8 cellular contexts compared by ENCODE assay signal in the genomic region with DNA sequence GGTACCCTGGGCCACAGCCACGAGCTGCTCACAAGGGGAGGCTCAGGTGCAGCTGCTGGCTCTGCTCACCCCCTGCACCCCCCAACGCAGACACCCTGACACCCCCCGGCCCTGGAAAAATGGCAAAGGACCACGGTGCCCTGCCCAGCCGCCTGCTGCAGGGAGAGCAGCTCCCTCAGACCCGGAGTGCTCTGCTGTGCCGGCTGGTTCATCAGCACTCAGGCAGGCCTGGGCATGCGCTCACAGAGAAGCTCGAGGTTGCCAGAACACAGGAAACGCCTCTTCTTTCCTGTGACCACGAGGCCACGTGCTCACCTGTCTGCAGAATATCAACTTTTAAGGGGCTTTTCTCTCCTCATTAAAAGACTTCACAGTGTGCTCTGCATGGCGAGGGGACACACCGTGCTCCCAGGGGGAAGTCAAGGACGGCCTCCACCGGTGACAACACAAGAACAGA. TPM values are rescaled to one million over a fixed set of nuclear protein-coding genes. Genes with fewer than 3 reads are reported as not detected.
DNase-seq lines count a peak whose midpoint lies in the region; ATAC-seq and TF ChIP-seq lines count a peak whose summit lies in the region.

No MANE protein-coding gene starts in this region.

- H2AFZ ChIP-seq in SK-N-SH (ENCODE audit: low read depth): no peak overlapping the region
- H2AFZ ChIP-seq in hepatocyte: no peak overlapping the region

- peaks cover 0 to 27% of the 10 kb centered on the region in 2 experiments for H3K36me3 ChIP-seq in SK-N-SH (replicated peaks in 1 of 2; ENCODE audit: control insufficient read depth in 1 of 2, insufficient read depth in 2 of 2, low read length in 1 of 2)
- H3K36me3 ChIP-seq in effector memory CD4-positive, alpha-beta T cell (ENCODE audit: control insufficient read depth, insufficient read depth, low read length): peaks cover 18% of the 10 kb centered on the region
- H3K36me3 ChIP-seq in hepatocyte (replicated peaks; ENCODE audit: insufficient read depth, low read depth): no peaks in the 10 kb centered on the region

- POLR2A ChIA-PET in SK-N-SH (lab: Yijun Ruan, JAX): interaction anchor here (0.6 to 1.4 kb wide), 2 partner anchors 12 to 62 kb away, joined by 3 read pairs; no protein-coding TSS in a partner anchor

- H4K20me1 ChIP-seq in SK-N-SH (ENCODE audit: insufficient read depth) (no peaks in the 10 kb centered on the region), hepatocyte (ENCODE audit: insufficient read depth, poor library complexity, severe bottlenecking) (no peaks in the 10 kb centered on the region)

- H3K27me3 ChIP-seq in SK-N-SH (ENCODE audit: insufficient read depth) (no peaks in the 10 kb centered on the region), hepatocyte (peaks cover 19% of the 10 kb centered on the region)
- peaks cover 5% of the 10 kb centered on the region for H3K27me3 ChIP-seq in effector memory CD4-positive, alpha-beta T cell (replicated peaks; ENCODE audit: control insufficient read depth, insufficient read depth, low read length, poor library complexity, severe bottlenecking)

- ATAC-seq in SK-N-SH treated with all-trans-retinoic acid at 6 μM for 48 hours (no peak), left cardiac atrium (no peak)

- no peak overlapping the region for H3K9ac ChIP-seq in SK-N-SH

- no peak for TF ChIP-seq EP300 in SK-N-SH (IDR thresholded peaks at IDR 0.05; ENCODE audit: borderline replicate concordance in 1 of 2, low read depth in 1 of 2, low read length in 1 of 2)

- CTCF ChIA-PET in SK-N-SH (lab: Yijun Ruan, JAX): interaction anchor here (0.6 to 3.3 kb wide), 13 partner anchors 10 to 249 kb away, joined by 3 to 61 read pairs (median 4); no protein-coding TSS in a partner anchor

- DNase-seq in SK-N-SH: no peak
- DNase-seq in activated CD4-positive, CD25-positive, alpha-beta regulatory T cell treated with anti-CD3 and anti-CD28 coated beads, Interleukin-2, amount 50 U/mL, for 16 hours (ENCODE audit: low read depth, low spot score): peak; percentile 36
- DNase-seq in effector memory CD4-positive, alpha-beta T cell: peak in 2 of 3 donors; percentile 58 to 63
- peak; percentile 56 to 59 for DNase-seq in stimulated activated CD8-positive, alpha-beta memory T cell treated with anti-CD3 and anti-CD28 coated beads, Interleukin-7, amount 100 ng/mL, for 48 hours (ENCODE audit: extremely low read depth in 1 of 2, low read depth in 1 of 2)
- no peak for DNase-seq in hepatocyte (ENCODE audit: low spot score)
- no peak for DNase-seq in NCI-H2029 (lab: John Stamatoyannopoulos, UW)
- DNase-seq in left cardiac atrium: no peak

- TF ChIP-seq RAD21 in SK-N-SH (IDR thresholded peaks at IDR 0.05; ENCODE audit: low read length): no peak

- H3K4me3 ChIP-seq in SK-N-SH (ENCODE audit: low read depth in 2 of 2, low read length in 1 of 2) (no peak overlapping the region), hepatocyte (no peak overlapping the region)
- H3K4me3 ChIP-seq in effector memory CD4-positive, alpha-beta T cell (ENCODE audit: insufficient read depth, low read depth, low read length, poor library complexity, severe bottlenecking): no peak overlapping the region

- TF ChIP-seq CTCF in SK-N-SH (IDR thresholded peaks at IDR 0.05) (no peak), hepatocyte (IDR thresholded peaks at IDR 0.05; ENCODE audit: poor library complexity) (no peak)

- no peaks in the 10 kb centered on the region for H3K9me3 ChIP-seq in SK-N-SH
- H3K9me3 ChIP-seq in effector memory CD4-positive, alpha-beta T cell (ENCODE audit: control insufficient read depth, low read length): no peaks in the 10 kb centered on the region
- no peaks in the 10 kb centered on the region for H3K9me3 ChIP-seq in hepatocyte (ENCODE audit: low read depth)

- no peaks in the 10 kb centered on the region for H3F3A ChIP-seq in SK-N-SH (replicated peaks; ENCODE audit: insufficient read depth)

- no peaks in the 10 kb centered on the region for H3K79me2 ChIP-seq in SK-N-SH (ENCODE audit: insufficient read depth)
- H3K79me2 ChIP-seq in hepatocyte: no peaks in the 10 kb centered on the region

- no peaks in the 10 kb centered on the region for H3K9me2 ChIP-seq in SK-N-SH
- H3K9me2 ChIP-seq in hepatocyte (replicated peaks; ENCODE audit: insufficient read depth): no peaks in the 10 kb centered on the region

- no peak overlapping the region for H3K4me2 ChIP-seq in SK-N-SH
- no peak overlapping the region for H3K4me2 ChIP-seq in hepatocyte

- H3K27ac ChIP-seq in SK-N-SH (ENCODE audit: low read depth in 2 of 2, low read length in 1 of 2) (peak overlapping the region in 1 of 2 experiments; percentile 6; a peak in 1 of 4 replicates), hepatocyte (no peak overlapping the region)
- peak overlapping the region; percentile 75 for H3K27ac ChIP-seq in effector memory CD4-positive, alpha-beta T cell (ENCODE audit: insufficient read depth, low read length, poor library complexity, severe bottlenecking)

- WGBS in SK-N-SH (ENCODE audit: low lambda C conversion rate): 89% methylated on average over 11 of the region's 16 CpGs
- 79% methylated on average over 14 of the region's 16 CpGs for WGBS in hepatocyte (ENCODE audit: low lambda C conversion rate, missing lambda C conversion rate)

- intact Hi-C loops in left cardiac atrium (cut with DNase I): no loop called here

- H3K4me1 ChIP-seq in SK-N-SH (ENCODE audit: control insufficient read depth in 1 of 2, insufficient read depth in 2 of 2, low read depth in 1 of 2, low read length in 1 of 2): no peaks in the 10 kb centered on the region; a peak in 1 of 4 replicates
- peaks cover 19% of the 10 kb centered on the region for H3K4me1 ChIP-seq in effector memory CD4-positive, alpha-beta T cell (ENCODE audit: control insufficient read depth, insufficient read depth, low read length, poor library complexity, severe bottlenecking)
- peaks cover 3% of the 10 kb centered on the region for H3K4me1 ChIP-seq in hepatocyte (ENCODE audit: insufficient read depth)

TF ChIP-seq in SK-N-SH, 30 proteins besides CTCF, POLR2A, EP300 and RAD21:
- no peak for TF ChIP-seq YY1 (IDR thresholded peaks at IDR 0.05; ENCODE audit: low read depth)
- TF ChIP-seq, protein P1, sequence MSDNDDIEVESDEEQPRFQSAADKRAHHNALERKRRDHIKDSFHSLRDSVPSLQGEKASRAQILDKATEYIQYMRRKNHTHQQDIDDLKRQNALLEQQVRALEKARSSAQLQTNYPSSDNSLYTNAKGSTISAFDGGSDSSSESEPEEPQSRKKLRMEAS (IDR thresholded peaks at IDR 0.05; ENCODE audit: low read depth): 0 out of 2 replicates have a peak, but pooled peaks have one; percentile 37

TF ChIP-seq in SK-N-SH treated with all-trans-retinoic acid at 6 μM for 48 hours, 23 proteins besides CTCF, POLR2A, EP300 and RAD21:
- TF ChIP-seq OSR1 (CRISPR knock-in tag; IDR thresholded peaks at IDR 0.05) (no peak), TOX (CRISPR knock-in tag; IDR thresholded peaks at IDR 0.05; ENCODE audit: borderline replicate concordance) (no peak)
- TF ChIP-seq, protein P2, sequence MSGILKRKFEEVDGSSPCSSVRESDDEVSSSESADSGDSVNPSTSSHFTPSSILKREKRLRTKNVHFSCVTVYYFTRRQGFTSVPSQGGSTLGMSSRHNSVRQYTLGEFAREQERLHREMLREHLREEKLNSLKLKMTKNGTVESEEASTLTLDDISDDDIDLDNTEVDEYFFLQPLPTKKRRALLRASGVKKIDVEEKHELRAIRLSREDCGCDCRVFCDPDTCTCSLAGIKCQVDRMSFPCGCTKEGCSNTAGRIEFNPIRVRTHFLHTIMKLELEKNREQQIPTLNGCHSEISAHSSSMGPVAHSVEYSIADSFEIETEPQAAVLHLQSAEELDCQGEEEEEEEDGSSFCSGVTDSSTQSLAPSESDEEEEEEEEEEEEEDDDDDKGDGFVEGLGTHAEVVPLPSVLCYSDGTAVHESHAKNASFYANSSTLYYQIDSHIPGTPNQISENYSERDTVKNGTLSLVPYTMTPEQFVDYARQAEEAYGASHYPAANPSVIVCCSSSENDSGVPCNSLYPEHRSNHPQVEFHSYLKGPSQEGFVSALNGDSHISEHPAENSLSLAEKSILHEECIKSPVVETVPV (CRISPR knock-in tag; IDR thresholded peaks at IDR 0.05): no peak

RNA-seq across cellular contexts. Expression of a gene that starts 4.3 kb away (rescaled TPM):
- polyA plus RNA-seq in SK-N-SH (2012; rRNA removed) (0.59 TPM in 1 of 2 replicates, not detected in the other), hepatocyte (5.2 and 6.6 TPM in 2 replicates)
- 0.04 and 0.13 TPM in 2 replicates for polyA plus RNA-seq in SK-N-SH (2012; cell fraction: cytosol; rRNA removed)
- 7.6 and 11.1 TPM in 2 replicates for polyA plus RNA-seq in SK-N-SH (2012; cell fraction: nucleus; rRNA removed)
- total RNA-seq in hepatocyte (3.8 and 4.1 TPM in 2 replicates), left cardiac atrium (1 to 10 TPM in 1 of 2 donors, not detected in 1; 1.5 TPM)

RNA-seq across cellular contexts. Expression of a gene that starts 18.8 kb away (rescaled TPM):
- polyA plus RNA-seq in SK-N-SH (2012; rRNA removed) (32.0 and 38.8 TPM in 2 replicates), hepatocyte (36.3 and 36.9 TPM in 2 replicates)
- polyA plus RNA-seq in SK-N-SH (2012; cell fraction: cytosol; rRNA removed): 28.3 and 34.5 TPM in 2 replicates
- 18.1 and 18.7 TPM in 2 replicates for polyA plus RNA-seq in SK-N-SH (2012; cell fraction: nucleus; rRNA removed)
- total RNA-seq in hepatocyte (28.8 and 28.9 TPM in 2 replicates), left cardiac atrium (10 to 100 TPM; 11.3 to 16.0 TPM)

RNA-seq across cellular contexts. Expression of a gene that starts 19.1 kb away (rescaled TPM):
- 182 and 265 TPM in 2 replicates for polyA plus RNA-seq in SK-N-SH (2012; rRNA removed)
- polyA plus RNA-seq in SK-N-SH (2012; cell fraction: cytosol; rRNA removed): 160 and 235 TPM in 2 replicates
- polyA plus RNA-seq in SK-N-SH (2012; cell fraction: nucleus; rRNA removed): 199 and 219 TPM in 2 replicates
- 110 and 156 TPM in 2 replicates for total RNA-seq in hepatocyte
- 296 and 311 TPM in 2 replicates for polyA plus RNA-seq in hepatocyte
- 100 to 1,000 TPM; 132 to 173 TPM for total RNA-seq in left cardiac atrium

RNA-seq across cellular contexts. Expression of a gene that starts 22.8 kb away (rescaled TPM):
- polyA plus RNA-seq in SK-N-SH (2012; rRNA removed) (31.8 and 47.5 TPM in 2 replicates), hepatocyte (66.7 and 81.0 TPM in 2 replicates)
- 31.2 and 41.5 TPM in 2 replicates for polyA plus RNA-seq in SK-N-SH (2012; cell fraction: cytosol; rRNA removed)
- 54.6 and 67.6 TPM in 2 replicates for polyA plus RNA-seq in SK-N-SH (2012; cell fraction: nucleus; rRNA removed)
- total RNA-seq in hepatocyte (31.3 and 31.7 TPM in 2 replicates), left cardiac atrium (10 to 100 TPM; 35.9 to 41.5 TPM)

RNA-seq across cellular contexts. Expression of a gene that starts 29.4 kb away (rescaled TPM):
- polyA plus RNA-seq in SK-N-SH (2012; rRNA removed) (2.6 and 2.9 TPM in 2 replicates), hepatocyte (3.5 and 3.9 TPM in 2 replicates)
- 0.24 and 0.54 TPM in 2 replicates for polyA plus RNA-seq in SK-N-SH (2012; cell fraction: cytosol; rRNA removed)
- 23.3 and 31.4 TPM in 2 replicates for polyA plus RNA-seq in SK-N-SH (2012; cell fraction: nucleus; rRNA removed)
- total RNA-seq in hepatocyte (1.0 and 1.8 TPM in 2 replicates), left cardiac atrium (1 to 10 TPM; 3.5 to 4.1 TPM)

Comparison
In these comparisons a context has a peak if more than half of its experiments do, and no peak if none do; other contexts are left out.
1. DNase-seq: peak in activated CD4-positive, CD25-positive, alpha-beta regulatory T cell treated with anti-CD3 and anti-CD28 coated beads, Interleukin-2, amount 50 U/mL, for 16 hours (single experiment), effector memory CD4-positive, alpha-beta T cell (2 of 3) and stimulated activated CD8-positive, alpha-beta memory T cell treated with anti-CD3 and anti-CD28 coated beads, Interleukin-7, amount 100 ng/mL, for 48 hours (2 of 2); none in SK-N-SH (single experiment), hepatocyte (single experiment), NCI-H2029 (single experiment) and left cardiac atrium (single experiment).